1 cellular context compared by ENCODE assay signal in the genomic region with DNA sequence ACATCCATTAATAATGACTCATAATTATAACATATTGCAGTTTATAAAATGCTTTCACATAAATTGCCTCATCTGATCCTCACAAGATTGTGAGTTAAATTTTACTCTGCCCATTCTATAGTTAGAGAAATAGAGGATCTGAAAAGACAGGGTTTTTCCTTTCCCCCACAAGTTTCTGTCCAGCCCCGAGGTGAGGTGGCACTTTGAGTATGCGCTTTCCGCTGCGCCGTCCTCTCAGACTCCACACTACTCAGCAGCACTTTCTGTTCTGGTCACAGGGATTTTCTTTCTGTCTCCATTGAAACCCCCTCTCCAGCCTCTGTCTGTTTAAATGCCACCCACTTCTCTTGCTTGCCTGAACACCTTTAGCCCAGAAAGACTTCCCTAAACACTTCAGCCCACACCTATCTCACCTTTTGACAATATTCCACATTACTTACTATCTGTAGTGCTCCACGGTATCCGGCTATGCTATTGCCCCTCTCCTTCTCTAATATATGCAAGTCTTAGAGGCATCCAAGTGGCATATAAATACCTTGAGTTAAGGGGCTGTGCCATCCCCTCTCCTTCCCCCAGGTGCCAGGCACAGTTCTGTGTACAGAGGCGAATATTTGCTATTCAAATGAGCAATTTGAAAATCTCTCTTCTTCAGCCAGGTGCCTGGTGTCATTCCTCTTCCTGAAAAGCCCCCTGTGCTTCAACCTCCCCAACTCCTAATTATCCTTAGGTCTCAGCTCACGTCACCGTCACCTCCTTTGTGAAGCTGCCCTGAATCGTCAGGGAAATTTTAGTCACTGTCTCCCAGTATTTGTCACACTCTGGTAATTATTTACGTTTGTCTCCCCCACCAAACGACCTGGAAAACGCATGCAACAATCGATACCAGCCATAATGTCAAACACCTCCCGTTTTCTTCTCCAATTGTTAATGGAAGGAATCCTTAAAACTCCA.
TF ChIP-seq lines count a peak whose summit lies in the region.

No MANE protein-coding gene starts in this region.

TF ChIP-seq in GM12878, 131 proteins besides CTCF, POLR2A, EP300 and RAD21 (continued from another document):
- TF ChIP-seq CREM (IDR thresholded peaks at IDR 0.05; ENCODE audit: low read depth), result peak; percentile 68
- TF ChIP-seq SUPT20H (IDR thresholded peaks at IDR 0.05; ENCODE audit: borderline replicate concordance, control insufficient read depth, low read depth, low read length), result no peak
- TF ChIP-seq POLR2AphosphoS5 (IDR thresholded peaks at IDR 0.05; ENCODE audit: low read length), result no peak
- TF ChIP-seq, protein P1, sequence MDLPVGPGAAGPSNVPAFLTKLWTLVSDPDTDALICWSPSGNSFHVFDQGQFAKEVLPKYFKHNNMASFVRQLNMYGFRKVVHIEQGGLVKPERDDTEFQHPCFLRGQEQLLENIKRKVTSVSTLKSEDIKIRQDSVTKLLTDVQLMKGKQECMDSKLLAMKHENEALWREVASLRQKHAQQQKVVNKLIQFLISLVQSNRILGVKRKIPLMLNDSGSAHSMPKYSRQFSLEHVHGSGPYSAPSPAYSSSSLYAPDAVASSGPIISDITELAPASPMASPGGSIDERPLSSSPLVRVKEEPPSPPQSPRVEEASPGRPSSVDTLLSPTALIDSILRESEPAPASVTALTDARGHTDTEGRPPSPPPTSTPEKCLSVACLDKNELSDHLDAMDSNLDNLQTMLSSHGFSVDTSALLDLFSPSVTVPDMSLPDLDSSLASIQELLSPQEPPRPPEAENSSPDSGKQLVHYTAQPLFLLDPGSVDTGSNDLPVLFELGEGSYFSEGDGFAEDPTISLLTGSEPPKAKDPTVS (IDR thresholded peaks at IDR 0.05; ENCODE audit: low read depth, low read length), result no peak
- TF ChIP-seq, protein P2, sequence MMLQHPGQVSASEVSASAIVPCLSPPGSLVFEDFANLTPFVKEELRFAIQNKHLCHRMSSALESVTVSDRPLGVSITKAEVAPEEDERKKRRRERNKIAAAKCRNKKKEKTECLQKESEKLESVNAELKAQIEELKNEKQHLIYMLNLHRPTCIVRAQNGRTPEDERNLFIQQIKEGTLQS (IDR thresholded peaks at IDR 0.05; ENCODE audit: borderline replicate concordance, extremely low read depth, low read depth, low read length), result no peak
- TF ChIP-seq SRF (IDR thresholded peaks at IDR 0.05; ENCODE audit: low read depth in 2 of 2, low read length in 2 of 2), result no peak
- TF ChIP-seq MEF2A (IDR thresholded peaks at IDR 0.05; ENCODE audit: insufficient read depth, low read depth, low read length), result no peak
- no peak for TF ChIP-seq SUZ12 (IDR thresholded peaks at IDR 0.05; ENCODE audit: unreplicated experiment)
- no peak for TF ChIP-seq YY1 (IDR thresholded peaks at IDR 0.05; ENCODE audit: low read depth, low read length)
- TF ChIP-seq NR2C1 (IDR thresholded peaks at IDR 0.05), result no peak
- no peak for TF ChIP-seq CHD1 (IDR thresholded peaks at IDR 0.05; ENCODE audit: low read depth, low read length)
- TF ChIP-seq, protein P3, sequence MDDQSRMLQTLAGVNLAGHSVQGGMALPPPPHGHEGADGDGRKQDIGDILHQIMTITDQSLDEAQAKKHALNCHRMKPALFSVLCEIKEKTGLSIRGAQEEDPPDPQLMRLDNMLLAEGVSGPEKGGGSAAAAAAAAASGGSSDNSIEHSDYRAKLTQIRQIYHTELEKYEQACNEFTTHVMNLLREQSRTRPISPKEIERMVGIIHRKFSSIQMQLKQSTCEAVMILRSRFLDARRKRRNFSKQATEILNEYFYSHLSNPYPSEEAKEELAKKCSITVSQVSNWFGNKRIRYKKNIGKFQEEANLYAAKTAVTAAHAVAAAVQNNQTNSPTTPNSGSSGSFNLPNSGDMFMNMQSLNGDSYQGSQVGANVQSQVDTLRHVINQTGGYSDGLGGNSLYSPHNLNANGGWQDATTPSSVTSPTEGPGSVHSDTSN (IDR thresholded peaks at IDR 0.05; ENCODE audit: insufficient replicate concordance, low read depth, low read length), result no peak
- no peak for TF ChIP-seq SREBF2 (IDR thresholded peaks at IDR 0.05; ENCODE audit: low read length)
- peak; percentile 47; the same call in 1 of the 2 replicates for TF ChIP-seq NBN (IDR thresholded peaks at IDR 0.05)
- TF ChIP-seq, protein P4, sequence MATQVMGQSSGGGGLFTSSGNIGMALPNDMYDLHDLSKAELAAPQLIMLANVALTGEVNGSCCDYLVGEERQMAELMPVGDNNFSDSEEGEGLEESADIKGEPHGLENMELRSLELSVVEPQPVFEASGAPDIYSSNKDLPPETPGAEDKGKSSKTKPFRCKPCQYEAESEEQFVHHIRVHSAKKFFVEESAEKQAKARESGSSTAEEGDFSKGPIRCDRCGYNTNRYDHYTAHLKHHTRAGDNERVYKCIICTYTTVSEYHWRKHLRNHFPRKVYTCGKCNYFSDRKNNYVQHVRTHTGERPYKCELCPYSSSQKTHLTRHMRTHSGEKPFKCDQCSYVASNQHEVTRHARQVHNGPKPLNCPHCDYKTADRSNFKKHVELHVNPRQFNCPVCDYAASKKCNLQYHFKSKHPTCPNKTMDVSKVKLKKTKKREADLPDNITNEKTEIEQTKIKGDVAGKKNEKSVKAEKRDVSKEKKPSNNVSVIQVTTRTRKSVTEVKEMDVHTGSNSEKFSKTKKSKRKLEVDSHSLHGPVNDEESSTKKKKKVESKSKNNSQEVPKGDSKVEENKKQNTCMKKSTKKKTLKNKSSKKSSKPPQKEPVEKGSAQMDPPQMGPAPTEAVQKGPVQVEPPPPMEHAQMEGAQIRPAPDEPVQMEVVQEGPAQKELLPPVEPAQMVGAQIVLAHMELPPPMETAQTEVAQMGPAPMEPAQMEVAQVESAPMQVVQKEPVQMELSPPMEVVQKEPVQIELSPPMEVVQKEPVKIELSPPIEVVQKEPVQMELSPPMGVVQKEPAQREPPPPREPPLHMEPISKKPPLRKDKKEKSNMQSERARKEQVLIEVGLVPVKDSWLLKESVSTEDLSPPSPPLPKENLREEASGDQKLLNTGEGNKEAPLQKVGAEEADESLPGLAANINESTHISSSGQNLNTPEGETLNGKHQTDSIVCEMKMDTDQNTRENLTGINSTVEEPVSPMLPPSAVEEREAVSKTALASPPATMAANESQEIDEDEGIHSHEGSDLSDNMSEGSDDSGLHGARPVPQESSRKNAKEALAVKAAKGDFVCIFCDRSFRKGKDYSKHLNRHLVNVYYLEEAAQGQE (IDR thresholded peaks at IDR 0.05; ENCODE audit: low read depth, low read length), result no peak
- peak; percentile 79 for TF ChIP-seq MTA2 (IDR thresholded peaks at IDR 0.05; ENCODE audit: low read depth)
- peak; percentile 87 to 88 for TF ChIP-seq IKZF2 (IDR thresholded peaks at IDR 0.05)
- no peak for TF ChIP-seq MYC (IDR thresholded peaks at IDR 0.05; ENCODE audit: insufficient read depth, insufficient read length, insufficient replicate concordance, low read length, severe bottlenecking)
- no peak for TF ChIP-seq TCF7 (IDR thresholded peaks at IDR 0.05; ENCODE audit: borderline replicate concordance)
